Comparison of ENCODE assay signal across 19 cellular contexts in the genomic region with DNA sequence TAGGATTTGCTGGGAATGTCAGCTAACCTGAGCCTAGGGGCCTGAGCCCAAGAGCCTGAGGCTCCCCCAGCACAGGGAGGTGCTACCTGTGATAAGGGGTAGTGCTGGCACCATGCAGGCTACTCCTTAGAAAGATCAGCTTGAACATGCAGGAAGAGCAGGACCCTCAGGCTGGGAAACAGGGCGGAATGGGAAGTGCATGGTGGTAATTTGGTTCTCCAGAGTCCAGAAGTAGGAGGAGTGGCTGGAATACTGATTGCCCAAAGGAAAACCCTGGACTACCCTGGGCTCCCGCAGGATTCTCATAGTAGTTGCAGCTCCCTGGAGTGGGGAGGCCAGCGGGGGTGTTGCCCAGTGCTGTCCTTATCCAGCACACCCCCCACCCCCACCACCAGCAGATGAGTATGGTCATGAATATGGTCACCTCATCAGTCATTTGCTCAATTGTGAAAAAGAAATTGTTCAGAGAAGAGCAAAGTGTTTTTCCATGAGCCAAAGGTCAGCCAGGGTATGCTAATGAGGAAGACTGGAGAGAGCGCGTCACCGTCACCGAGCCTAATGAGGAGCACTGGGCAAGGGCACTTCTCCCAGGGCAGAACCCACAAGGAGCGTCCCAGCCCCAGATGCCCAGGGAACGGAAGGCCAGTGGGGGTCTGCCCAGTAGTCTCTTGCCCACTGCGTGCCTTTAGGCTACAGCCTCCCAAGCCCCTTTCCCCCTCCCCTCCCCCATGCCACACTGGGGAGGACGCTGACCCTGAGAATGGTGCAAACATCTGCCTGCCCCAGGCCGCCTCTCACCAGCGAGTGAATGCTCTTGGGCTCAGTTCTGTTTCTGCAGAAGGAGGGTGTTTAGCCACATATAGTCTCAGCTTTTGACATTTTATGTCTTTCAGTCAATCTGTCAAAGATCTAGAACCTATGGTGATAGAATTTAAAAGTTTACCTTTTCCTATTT.
"Had no signal": no experiment of that assay in that cellular context is flagged by ENCODE, and none has a peak within 500 bp of the region (broad histone marks: within the 10 kb centered on the region; RNA-seq: fewer than 3 reads in every experiment).

No MANE protein-coding gene starts in this region.

- FAIRE-seq: endometrium had no signal

- H3K4me3 Mint-ChIP-seq: brain; nephron; stimulated activated naive B cell treated with anti-CD40 and anti-IgM and Interleukin-4, amounts not matched to agents 10 μg/mL and 1 μg/mL and 100 μg/mL, for 72 hours; T-cell; T-helper 2 cell treated with Interferon-gamma antibody and Interleukin-4, amounts not matched to agents 5 μg/mL and 100 μg/mL, for 36 hours had no signal

- H3K27ac ChIP-seq: left ventricle myocardium inferior, WERI-Rb-1 had no signal

- H3K27ac Mint-ChIP-seq: nephron; stimulated activated naive B cell treated with anti-CD40 and anti-IgM and Interleukin-4, amounts not matched to agents 10 μg/mL and 1 μg/mL and 100 μg/mL, for 72 hours; T-helper 2 cell treated with Interferon-gamma antibody and Interleukin-4, amounts not matched to agents 5 μg/mL and 100 μg/mL, for 36 hours had no signal

- DNase-seq: activated CD4-positive, alpha-beta T cell treated with anti-CD3 and anti-CD28 coated beads for 1 hour; activated gamma-delta T cell; activated naive CD4-positive, alpha-beta T cell treated with anti-CD3 and anti-CD28 coated beads, Interleukin-2, amount 50 U/mL, for 16 hours; aorta; foreskin fibroblast; kidney glomerular epithelial cell; left ventricle myocardium inferior; nucleus accumbens; posterior cingulate gyrus; stimulated activated CD4-positive, alpha-beta T cell treated with anti-CD3 and anti-CD28 coated beads, Interleukin-15, amount 100 ng/mL, for 24 hours; stimulated activated naive B cell treated with anti-CD40 and anti-IgM and Interleukin-4, amounts not matched to agents 10 μg/mL and 1 μg/mL and 100 μg/mL, for 72 hours; T-cell; WERI-Rb-1 had no signal

- H3K9me3 Mint-ChIP-seq: brain; nephron; stimulated activated naive B cell treated with anti-CD40 and anti-IgM and Interleukin-4, amounts not matched to agents 10 μg/mL and 1 μg/mL and 100 μg/mL, for 72 hours; T-cell; T-helper 2 cell treated with Interferon-gamma antibody and Interleukin-4, amounts not matched to agents 5 μg/mL and 100 μg/mL, for 36 hours had no signal

- H3K4me2 ChIP-seq: smooth muscle cell had no signal

- H3K4me3 ChIP-seq: left ventricle myocardium inferior, smooth muscle cell had no signal

- H3K4me1 Mint-ChIP-seq: nephron had no signal

- H3K27me3 Mint-ChIP-seq: stimulated activated naive B cell treated with anti-CD40 and anti-IgM and Interleukin-4, amounts not matched to agents 10 μg/mL and 1 μg/mL and 100 μg/mL, for 72 hours; T-cell had no signal

- ATAC-seq: sciatic nerve, T-cell had no signal

- H3K36me3 ChIP-seq: WERI-Rb-1 had no signal

- H3K9me3 ChIP-seq: left ventricle myocardium inferior had no signal
